Comparison of ENCODE assay signal across 27 cellular contexts in the genomic region with DNA sequence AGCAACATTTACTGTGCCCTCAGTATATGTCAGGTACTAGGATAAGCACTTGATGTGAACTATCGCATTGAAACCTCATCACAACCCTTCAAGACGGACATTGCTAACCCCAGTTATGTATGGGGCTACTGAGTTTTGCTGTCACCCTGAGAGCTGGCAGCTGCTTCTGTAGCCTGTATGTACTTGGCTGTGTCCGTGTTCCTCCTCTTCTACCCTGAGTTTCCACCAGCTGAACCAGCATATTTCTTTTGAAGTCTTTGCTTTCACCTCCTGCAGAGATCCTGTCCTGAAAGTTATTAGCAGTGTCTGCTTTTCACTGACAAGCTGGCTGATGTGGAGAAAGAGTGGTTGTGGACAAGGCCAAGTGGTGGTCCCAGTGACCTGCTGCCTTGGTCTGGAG.
"Had no signal": no experiment of that assay in that cellular context is flagged by ENCODE, and none has a peak within 500 bp of the region (broad histone marks: within the 10 kb centered on the region; RNA-seq: fewer than 3 reads in every experiment).

No MANE protein-coding gene starts in this region.

- H3K27ac ChIP-seq: ascending aorta, PC-9, SJCRH30, SK-N-MC, WERI-Rb-1 had no signal

- H3K4me1 ChIP-seq: ascending aorta, SJCRH30 had no signal

- H2AFZ ChIP-seq: PC-9 had no signal

- H3K9me3 Mint-ChIP-seq: activated CD4-positive, alpha-beta T cell treated with anti-CD3 and anti-CD28 coated beads, Interleukin-2, amount 10 ng/mL, durations not matched to agents 24 days and 14 days; activated CD8-positive, alpha-beta T cell treated with anti-CD3 and anti-CD28 coated beads for 36 hours; activated naive CD4-positive, alpha-beta T cell treated with anti-CD3 and anti-CD28 coated beads, Interleukin-2, amount 50 U/mL, for 24 hours; activated naive CD8-positive, alpha-beta T cell treated with anti-CD3 and anti-CD28 coated beads, Interleukin-2, amount 10 ng/mL, durations not matched to agents 7 days and 5 days; activated T-cell treated with anti-CD3 and anti-CD28 coated beads, Interleukin-2, amount 50 U/mL, for 24 hours; activated T-helper 2 cell treated with anti-CD3 and anti-CD28 coated beads, Interferon-gamma antibody, Interleukin-2, Interleukin-4, amounts not matched to agents 10 μg/mL and 5 μg/mL and 100 μg/mL, durations not matched to agents 14 hours and 24 hours and 36 hours had no signal

- H3K9me3 ChIP-seq: ascending aorta had no signal

- ATAC-seq: activated CD8-positive, alpha-beta T cell treated with anti-CD3 and anti-CD28 coated beads for 36 hours had no signal

- H3K27ac Mint-ChIP-seq: activated CD4-positive, alpha-beta T cell treated with anti-CD3 and anti-CD28 coated beads, Interleukin-2, amount 10 ng/mL, durations not matched to agents 24 days and 14 days; activated CD8-positive, alpha-beta T cell treated with anti-CD3 and anti-CD28 coated beads for 36 hours; activated naive CD4-positive, alpha-beta T cell treated with anti-CD3 and anti-CD28 coated beads, Interleukin-2, amount 50 U/mL, for 24 hours; activated naive CD8-positive, alpha-beta T cell treated with anti-CD3 and anti-CD28 coated beads, Interleukin-2, amount 10 ng/mL, durations not matched to agents 7 days and 5 days; activated T-cell treated with anti-CD3 and anti-CD28 coated beads, Interleukin-2, amount 50 U/mL, for 24 hours; activated T-helper 2 cell treated with anti-CD3 and anti-CD28 coated beads, Interferon-gamma antibody, Interleukin-2, Interleukin-4, amounts not matched to agents 10 μg/mL and 5 μg/mL and 100 μg/mL, durations not matched to agents 14 hours and 24 hours and 36 hours had no signal

- H3K4me3 ChIP-seq: ascending aorta, PC-9, SJCRH30, SK-N-MC had no signal

- DNase-seq: activated CD4-positive, alpha-beta T cell treated with anti-CD3 and anti-CD28 coated beads, Interleukin-2, amount 10 ng/mL, durations not matched to agents 24 days and 14 days; activated CD4-positive, alpha-beta T cell treated with anti-CD3 and anti-CD28 coated beads, Interleukin-2, amount 50 U/mL, for 4 hours; activated CD8-positive, alpha-beta T cell treated with anti-CD3 and anti-CD28 coated beads for 36 hours; activated gamma-delta T cell; activated naive CD4-positive, alpha-beta T cell treated with Interleukin-2 at 50 U/mL for 16 hours; activated naive CD8-positive, alpha-beta T cell treated with anti-CD3 and anti-CD28 coated beads, Interleukin-2, amount 10 ng/mL, durations not matched to agents 7 days and 5 days; activated T-cell treated with anti-CD3 and anti-CD28 coated beads, Interleukin-2, amount 50 U/mL, for 24 hours; amygdala; NCI-H1048; NCI-H1105 treated with DMSO at 0.1 percent for 48 hours; NCI-H1436; NCI-H1694; NCI-H1930; NCI-H2081 treated with DMSO at 0.1 percent for 48 hours; NCI-H345; NCI-H524 treated with DMSO at 0.1 percent for 48 hours; NCI-H748 treated with DMSO at 0.1 percent for 48 hours; PC-9; SHP77; SJCRH30; T1000; WERI-Rb-1 had no signal

- H3K4me2 ChIP-seq: PC-9 had no signal

- H3K4me1 Mint-ChIP-seq: activated CD4-positive, alpha-beta T cell treated with anti-CD3 and anti-CD28 coated beads, Interleukin-2, amount 10 ng/mL, durations not matched to agents 24 days and 14 days; activated naive CD4-positive, alpha-beta T cell treated with anti-CD3 and anti-CD28 coated beads, Interleukin-2, amount 50 U/mL, for 24 hours; activated naive CD8-positive, alpha-beta T cell treated with anti-CD3 and anti-CD28 coated beads, Interleukin-2, amount 10 ng/mL, durations not matched to agents 7 days and 5 days had no signal

- H3K36me3 ChIP-seq: ascending aorta, SJCRH30 had no signal

- H3K4me3 Mint-ChIP-seq: activated CD4-positive, alpha-beta T cell treated with anti-CD3 and anti-CD28 coated beads, Interleukin-2, amount 10 ng/mL, durations not matched to agents 24 days and 14 days; activated CD8-positive, alpha-beta T cell treated with anti-CD3 and anti-CD28 coated beads for 36 hours; activated naive CD4-positive, alpha-beta T cell treated with anti-CD3 and anti-CD28 coated beads, Interleukin-2, amount 50 U/mL, for 24 hours; activated naive CD8-positive, alpha-beta T cell treated with anti-CD3 and anti-CD28 coated beads, Interleukin-2, amount 10 ng/mL, durations not matched to agents 7 days and 5 days; activated T-cell treated with anti-CD3 and anti-CD28 coated beads, Interleukin-2, amount 50 U/mL, for 24 hours had no signal

- H3K27me3 Mint-ChIP-seq: activated CD4-positive, alpha-beta T cell treated with anti-CD3 and anti-CD28 coated beads, Interleukin-2, amount 10 ng/mL, durations not matched to agents 24 days and 14 days; activated CD8-positive, alpha-beta T cell treated with anti-CD3 and anti-CD28 coated beads for 36 hours; activated naive CD8-positive, alpha-beta T cell treated with anti-CD3 and anti-CD28 coated beads, Interleukin-2, amount 10 ng/mL, durations not matched to agents 7 days and 5 days had no signal

- H3K27me3 ChIP-seq: ascending aorta, SJCRH30 had no signal

- FAIRE-seq: RCC 7860 had no signal

- H3K36me3 Mint-ChIP-seq: activated naive CD4-positive, alpha-beta T cell treated with anti-CD3 and anti-CD28 coated beads, Interleukin-2, amount 50 U/mL, for 24 hours; activated naive CD8-positive, alpha-beta T cell treated with anti-CD3 and anti-CD28 coated beads, Interleukin-2, amount 10 ng/mL, durations not matched to agents 7 days and 5 days had no signal
